In the genomic region with DNA sequence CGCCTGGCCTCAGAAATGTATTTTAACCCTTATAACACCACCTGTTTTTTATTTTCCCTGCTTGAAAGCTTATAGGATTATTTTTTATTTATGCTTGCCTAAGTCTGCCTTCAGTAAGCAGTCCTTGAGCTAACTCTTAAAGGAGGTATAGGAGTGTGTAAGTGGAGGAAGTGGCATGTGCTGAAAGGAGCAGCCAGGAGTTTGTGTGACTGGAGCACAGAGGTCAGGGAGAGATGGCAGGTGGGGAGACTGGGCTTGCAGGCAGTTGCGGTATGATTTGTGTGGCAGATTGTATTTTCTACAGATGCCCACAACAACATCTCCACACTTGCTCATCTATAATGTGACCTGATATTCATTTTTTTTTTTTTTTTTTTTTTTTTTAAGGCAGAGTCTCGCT, we compare ENCODE assay signal across 25 cellular contexts.
"Had no signal": no experiment of that assay in that cellular context is flagged by ENCODE, and none has a peak within 500 bp of the region (broad histone marks: within the 10 kb centered on the region; RNA-seq: fewer than 3 reads in every experiment).

No MANE protein-coding gene starts in this region.

- H3K9me3 ChIP-seq: ascending aorta, breast epithelium had no signal

- H3K4me1 ChIP-seq: ascending aorta, breast epithelium had no signal

- ATAC-seq: activated CD4-positive, alpha-beta T cell treated with anti-CD3 and anti-CD28 coated beads for 36 hours; activated CD8-positive, alpha-beta memory T cell treated with anti-CD3 and anti-CD28 coated beads, Interleukin-2, amount 10 ng/mL, durations not matched to agents 7 days and 5 days; activated CD8-positive, alpha-beta T cell treated with anti-CD3 and anti-CD28 coated beads, Interleukin-2, amount 10 ng/mL, durations not matched to agents 7 days and 5 days; activated naive CD4-positive, alpha-beta T cell treated with anti-CD3 and anti-CD28 coated beads, Interleukin-2, amount 50 U/mL, for 72 hours; esophagus mucosa had no signal

- H3K27ac ChIP-seq: ascending aorta, breast epithelium, cardiac muscle cell, coronary artery had no signal

- H3K4me3 ChIP-seq: ascending aorta, breast epithelium, cardiac muscle cell, coronary artery, dorsolateral prefrontal cortex had no signal

- DNase-seq: activated CD4-positive, alpha-beta memory T cell treated with anti-CD3 and anti-CD28 coated beads for 36 hours; activated CD4-positive, alpha-beta T cell treated with anti-CD3 and anti-CD28 coated beads for 36 hours; activated CD4-positive, alpha-beta T cell treated with anti-CD3 and anti-CD28 coated beads, Interleukin-2, amount 10 ng/mL, durations not matched to agents 24 days and 14 days; activated CD4-positive, CD25-positive, alpha-beta regulatory T cell; activated CD4-positive, CD25-positive, alpha-beta regulatory T cell treated with anti-CD3 and anti-CD28 coated beads, Interleukin-2, amount 50 U/mL, for 72 hours; activated CD8-positive, alpha-beta memory T cell treated with anti-CD3 and anti-CD28 coated beads, Interleukin-2, amount 10 ng/mL, durations not matched to agents 7 days and 5 days; activated CD8-positive, alpha-beta memory T cell treated with anti-CD3 and anti-CD28 coated beads, Interleukin-2, amount 50 U/mL, for 4 hours; activated CD8-positive, alpha-beta T cell treated with anti-CD3 and anti-CD28 coated beads, Interleukin-2, amount 10 ng/mL, durations not matched to agents 7 days and 5 days; activated effector memory CD4-positive, alpha-beta T cell treated with anti-CD3 and anti-CD28 coated beads, Interleukin-2, amount 50 U/mL, for 16 hours; activated naive CD4-positive, alpha-beta T cell; activated naive CD4-positive, alpha-beta T cell treated with anti-CD3 and anti-CD28 coated beads, Interleukin-2, amount 10 ng/mL, durations not matched to agents 7 days and 5 days; activated naive CD8-positive, alpha-beta T cell treated with anti-CD3 and anti-CD28 coated beads, Interleukin-2, amount 10 ng/mL, durations not matched to agents 7 days and 5 days; activated T-cell treated with anti-CD3 and anti-CD28 coated beads, Interleukin-2, amount 50 U/mL, for 1 hour; activated T-cell treated with anti-CD3 and anti-CD28 coated beads, Interleukin-2, amount 50 U/mL, for 48 hours; dorsolateral prefrontal cortex; effector memory CD4-positive, alpha-beta T cell; endodermal cell; foreskin fibroblast; T-helper 2 cell had no signal

- H3K27me3 ChIP-seq: ascending aorta, dorsolateral prefrontal cortex had no signal

- H3K36me3 ChIP-seq: ascending aorta, breast epithelium, cardiac muscle cell had no signal
